3 cellular contexts compared by ENCODE assay signal in genomic region chr10:90896916-90897315, GRCh38. TPM values are rescaled to one million over a fixed set of nuclear protein-coding genes. Genes with fewer than 3 reads are reported as not detected.
"Had no signal": no experiment of that assay in that cellular context is flagged by ENCODE, and none has a peak within 500 bp of the region (broad histone marks: within the 10 kb centered on the region; RNA-seq: fewer than 3 reads in every experiment).

No MANE protein-coding gene starts in this region.

RNA-seq across cellular contexts. Expression of gene ANKRD1, which starts 24.0 kb away (rescaled TPM):
- total RNA-seq: SK-MEL-5; T-helper 2 cell treated with Interferon-gamma antibody and Interleukin-4, amounts not matched to agents 100 ng/mL and 5 ng/mL, for 36 hours had no signal

RNA-seq across cellular contexts. Expression of gene HTR7, which starts 39.1 kb away (rescaled TPM):
- total RNA-seq: cardiac muscle cell had no signal
- polyA plus RNA-seq: cardiac muscle cell had no signal
